In genomic region chr10:103397191-103397825, GRCh38 we compare ENCODE assay signal across 8 cellular contexts. TPM values are rescaled to one million over a fixed set of nuclear protein-coding genes. Genes with fewer than 3 reads are reported as not detected.
DNase-seq lines count a peak whose midpoint lies in the region; ATAC-seq, FAIRE-seq and TF ChIP-seq lines count a peak whose summit lies in the region.

No MANE protein-coding gene starts in this region.

- H3K27ac ChIP-seq in heart right ventricle: peak overlapping the region in 7 of 10 donors; percentile 70 to 96 (median 93)
- H3K27ac ChIP-seq in HepG2 (ENCODE audit: extremely low read length, insufficient read depth, low read length): peak overlapping the region; percentile 55
- no peak overlapping the region for H3K27ac ChIP-seq in upper lobe of right lung

- peaks cover 42% of the 10 kb centered on the region for H3K4me1 Mint-ChIP-seq in activated naive CD8-positive, alpha-beta T cell treated with anti-CD3 and anti-CD28 coated beads, Interleukin-2, amount 10 ng/mL, durations not matched to agents 7 days and 5 days

- peaks cover 18% of the 10 kb centered on the region for H3K36me3 Mint-ChIP-seq in activated naive CD8-positive, alpha-beta T cell treated with anti-CD3 and anti-CD28 coated beads, Interleukin-2, amount 10 ng/mL, durations not matched to agents 7 days and 5 days

- WGBS in heart right ventricle, 2 donors: 64 to 65% methylated on average over 19 of the region's 19 CpGs
- WGBS in HepG2 (ENCODE audit: low lambda C conversion rate): 40% methylated on average over 19 of the region's 19 CpGs

- H3K4me1 ChIP-seq in heart right ventricle (peaks cover 3 to 50% (median 44%) of the 10 kb centered on the region in 9 donors), HepG2 (ENCODE audit: insufficient read depth, low read length) (peaks cover 49% of the 10 kb centered on the region), upper lobe of right lung (peaks cover 21% of the 10 kb centered on the region)

- H3K79me2 ChIP-seq in HepG2 (ENCODE audit: insufficient read depth, low read length): peaks cover 55% of the 10 kb centered on the region

- peak overlapping the region; percentile 88 for H3K4me2 ChIP-seq in HepG2 (ENCODE audit: low read depth, low read length)

- CTCF ChIA-PET in HepG2 (lab: Yijun Ruan, JAX; ENCODE audit: low intra/inter-chr PET ratio, low total read pairs): no interaction called here

- DNase-seq in heart right ventricle: no peak
- no peak for DNase-seq in Right ventricle myocardium superior
- DNase-seq in activated naive CD8-positive, alpha-beta T cell treated with anti-CD3 and anti-CD28 coated beads, Interleukin-2, amount 10 ng/mL, durations not matched to agents 7 days and 5 days: no peak
- DNase-seq in HepG2 (ENCODE audit: low spot score): no peak
- no peak for DNase-seq in upper lobe of right lung
- no peak for DNase-seq in nucleus accumbens (lab: John Stamatoyannopoulos, UW)
- no peak for DNase-seq in NCI-H226

- no TSS peak for BruUV-seq in HepG2 (replicated peaks; lab: Mats Ljungman, UMichigan)

- peak overlapping the region; percentile 93 for H3K9ac ChIP-seq in HepG2 (ENCODE audit: insufficient read depth, low read depth, low read length)

- H3K36me3 ChIP-seq in heart right ventricle (peaks cover 0 to 63% (median 27%) of the 10 kb centered on the region in 9 donors), HepG2 (replicated peaks in 1 of 2; ENCODE audit: control insufficient read depth in 1 of 2, insufficient read depth in 2 of 2, low read length in 2 of 2) (peaks cover 9 to 35% of the 10 kb centered on the region in 2 experiments; a peak in 4 of 5 replicates), upper lobe of right lung (peaks cover 43% of the 10 kb centered on the region)

- H3K9me3 ChIP-seq in heart right ventricle (no peaks in the 10 kb centered on the region), HepG2 (ENCODE audit: low read length) (no peaks in the 10 kb centered on the region), upper lobe of right lung (no peaks in the 10 kb centered on the region)

- no peaks in the 10 kb centered on the region for H3K9me3 Mint-ChIP-seq in activated naive CD8-positive, alpha-beta T cell treated with anti-CD3 and anti-CD28 coated beads, Interleukin-2, amount 10 ng/mL, durations not matched to agents 7 days and 5 days

- no peak overlapping the region for H2AFZ ChIP-seq in HepG2 (ENCODE audit: low read length)

- H3K4me3 ChIP-seq in heart right ventricle (peak overlapping the region; percentile 80 to 98 (median 86)), HepG2 (replicated peaks in 1 of 3; ENCODE audit: insufficient read depth in 1 of 3, low read depth in 2 of 3, low read length in 3 of 3) (peak overlapping the region; percentile 71 to 94 (median 84)), upper lobe of right lung (peak overlapping the region; percentile 76)

- no peak for TF ChIP-seq CTCF in heart right ventricle (IDR thresholded peaks at IDR 0.05)
- TF ChIP-seq CTCF in HepG2 (CRISPR knock-in tag; IDR thresholded peaks at IDR 0.05): no peak
- TF ChIP-seq CTCF in upper lobe of right lung (IDR thresholded peaks at IDR 0.05): no peak

- intact Hi-C loops in heart right ventricle (cut with DNase I) (no loop called here), Right ventricle myocardium superior (cut with DNase I) (no loop called here), HepG2 (cut with micrococcal nuclease; ENCODE audit: unreplicated experiment) (no loop called here), upper lobe of right lung (cut with DNase I) (no loop called here)

- TF ChIP-seq RAD21 in HepG2 (CRISPR knock-in tag; IDR thresholded peaks at IDR 0.05): no peak

- H3K4me3 Mint-ChIP-seq in activated naive CD8-positive, alpha-beta T cell treated with anti-CD3 and anti-CD28 coated beads, Interleukin-2, amount 10 ng/mL, durations not matched to agents 7 days and 5 days: peak overlapping the region; percentile 93

- POLR2A ChIA-PET in activated naive CD8-positive, alpha-beta T cell treated with anti-CD3 and anti-CD28 coated beads, Interleukin-2, amount 10 ng/mL, durations not matched to agents 7 days and 5 days (lab: Charles Lee): interaction anchor here (1.0 to 3.2 kb wide), 6 partner anchors 8 to 158 kb away, joined by 3 to 27 read pairs (median 6); partner anchors contain the start of gene TAF5
- POLR2A ChIA-PET in HepG2 (lab: Yijun Ruan, JAX): interaction anchor here (0.8 to 1.8 kb wide), 8 partner anchors 8 to 265 kb away, joined by 3 to 10 read pairs (median 4); partner anchors contain the start of gene TAF5

- TF ChIP-seq EP300 in HepG2 (IDR thresholded peaks at IDR 0.05; ENCODE audit: low read depth in 2 of 2, low read length in 2 of 2) (no peak), HepG2 (CRISPR knock-in tag; IDR thresholded peaks at IDR 0.05; ENCODE audit: borderline replicate concordance) (no peak)

- no peaks in the 10 kb centered on the region for H3K27me3 Mint-ChIP-seq in activated naive CD8-positive, alpha-beta T cell treated with anti-CD3 and anti-CD28 coated beads, Interleukin-2, amount 10 ng/mL, durations not matched to agents 7 days and 5 days

- TF ChIP-seq POLR2A in HepG2 (IDR thresholded peaks at IDR 0.05; ENCODE audit: insufficient read depth in 1 of 2, low read depth in 2 of 2, low read length in 2 of 2): no peak

- H3K27me3 ChIP-seq in heart right ventricle (no peaks in the 10 kb centered on the region), HepG2 (ENCODE audit: control insufficient read depth in 1 of 2, insufficient read depth in 2 of 2, low read length in 2 of 2) (no peaks in the 10 kb centered on the region; a peak in 1 of 5 replicates), upper lobe of right lung (no peaks in the 10 kb centered on the region)

- no peak for FAIRE-seq in HepG2 (lab: Jason Lieb, UNC)

- peak overlapping the region; percentile 91 for H3K27ac Mint-ChIP-seq in activated naive CD8-positive, alpha-beta T cell treated with anti-CD3 and anti-CD28 coated beads, Interleukin-2, amount 10 ng/mL, durations not matched to agents 7 days and 5 days

- in situ Hi-C loops in HepG2 (cut with HindIII; ENCODE audit: extremely low pct_ligation_motif_present, low pct_unique_long_range_greater_than_20kb): no loop called here

- H4K20me1 ChIP-seq in HepG2 (ENCODE audit: insufficient read depth, low read length): no peaks in the 10 kb centered on the region

- ATAC-seq in heart right ventricle: no peak
- no peak for ATAC-seq in Right ventricle myocardium superior (ENCODE audit: poor library complexity)
- no peak for ATAC-seq in activated naive CD8-positive, alpha-beta T cell treated with anti-CD3 and anti-CD28 coated beads, Interleukin-2, amount 10 ng/mL, durations not matched to agents 7 days and 5 days (ENCODE audit: low read depth)
- ATAC-seq in HepG2: no peak
- no peak for ATAC-seq in upper lobe of right lung
- no peak for ATAC-seq in HG02840 (IDR thresholded peaks at IDR 0.05; ENCODE audit: low FRiP score, unreplicated experiment)

RNA-seq across cellular contexts. Expression of gene PDCD11, which starts 0.9 kb away (rescaled TPM):
- total RNA-seq in heart right ventricle (10 to 100 TPM in 8 of 10 donors, 1 to 10 TPM in 2; 9.4 to 16.9 (median 12.7) TPM), Right ventricle myocardium superior (10.1 TPM), HepG2 (2016; rRNA removed; fragmentation: Illumina TruSeq; extraction: Trizol) (40.3 and 52.8 TPM in 2 replicates), upper lobe of right lung (25.1 TPM)
- polyA plus RNA-seq in heart right ventricle (10 to 100 TPM; 10.9 to 15.1 TPM), HepG2 (2011; rRNA removed) (12.8 and 17.7 TPM in 2 replicates)
- 10 to 100 TPM; 45.1 to 49.9 TPM for total RNA-seq in activated naive CD8-positive, alpha-beta T cell treated with anti-CD3 and anti-CD28 coated beads, Interleukin-2, amount 10 ng/mL, durations not matched to agents 7 days and 5 days
- 27.0 and 30.8 TPM in 2 replicates for total RNA-seq in HepG2 (2016; cell fraction: cytosol; rRNA removed; fragmentation: Illumina TruSeq; extraction: Trizol; ENCODE audit: low read depth)
- 34.1 and 54.5 TPM in 2 replicates for total RNA-seq in HepG2 (2016; cell fraction: insoluble cytoplasmic fraction; rRNA removed; fragmentation: Illumina TruSeq; extraction: Trizol)
- 18.0 and 20.8 TPM in 2 replicates for total RNA-seq in HepG2 (2016; cell fraction: membrane; rRNA removed; fragmentation: Illumina TruSeq; extraction: Trizol)
- 98.0 and 102 TPM in 2 replicates for total RNA-seq in HepG2 (2016; cell fraction: nucleus; rRNA removed; fragmentation: Illumina TruSeq; extraction: Trizol)
- polyA plus RNA-seq in HepG2 (2011; cell fraction: cytosol; rRNA removed): 9.6 and 9.7 TPM in 2 replicates
- polyA plus RNA-seq in HepG2 (2011; cell fraction: nucleus; rRNA removed): 42.8 and 48.5 TPM in 2 replicates
- polyA plus RNA-seq in HepG2 (2012): 17.7 and 25.7 TPM in 2 replicates
- 3.2 and 3.6 TPM in 2 replicates for polyA plus RNA-seq in HepG2 (2016; cell fraction: cytosol; fragmentation: Illumina TruSeq; extraction: Trizol; ENCODE audit: low read depth)
- 22.1 and 22.5 TPM in 2 replicates for polyA plus RNA-seq in HepG2 (2016; cell fraction: insoluble cytoplasmic fraction; fragmentation: Illumina TruSeq; extraction: Trizol; ENCODE audit: low read depth)
- 5.0 and 5.4 TPM in 2 replicates for polyA plus RNA-seq in HepG2 (2016; cell fraction: membrane; fragmentation: Illumina TruSeq; extraction: Trizol; ENCODE audit: low read depth)
- polyA plus RNA-seq in HepG2 (2016; cell fraction: nucleus; fragmentation: Illumina TruSeq; extraction: Trizol; ENCODE audit: insufficient read depth, low read depth): 93.1 and 111 TPM in 2 replicates
- polyA minus RNA-seq in HepG2 (2011; rRNA and poly(A)+ RNA removed; ENCODE audit: low replicate concordance): 43.3 and 78.6 TPM in 2 replicates
- 18.0 and 22.6 TPM in 2 replicates for polyA minus RNA-seq in HepG2 (2011; cell fraction: cytosol; rRNA and poly(A)+ RNA removed)
- 41.7 and 65.8 TPM in 2 replicates for polyA minus RNA-seq in HepG2 (2011; cell fraction: nucleus; rRNA and poly(A)+ RNA removed)

RNA-seq across cellular contexts. Expression of gene ATP5MK, which starts 1.0 kb away (rescaled TPM):
- 1,000 to 10,000 TPM in 9 of 10 donors, 100 to 1,000 TPM in 1; 936 to 1,374 (median 1,266) TPM for total RNA-seq in heart right ventricle
- polyA plus RNA-seq in heart right ventricle: 1,000 to 10,000 TPM; 1,385 to 3,857 TPM
- total RNA-seq in Right ventricle myocardium superior: 1,162 TPM
- 100 to 1,000 TPM; 264 to 291 TPM for total RNA-seq in activated naive CD8-positive, alpha-beta T cell treated with anti-CD3 and anti-CD28 coated beads, Interleukin-2, amount 10 ng/mL, durations not matched to agents 7 days and 5 days
- 517 and 673 TPM in 2 replicates for total RNA-seq in HepG2 (2016; rRNA removed; fragmentation: Illumina TruSeq; extraction: Trizol)
- total RNA-seq in HepG2 (2016; cell fraction: cytosol; rRNA removed; fragmentation: Illumina TruSeq; extraction: Trizol; ENCODE audit: low read depth): 258 and 328 TPM in 2 replicates
- 493 and 717 TPM in 2 replicates for total RNA-seq in HepG2 (2016; cell fraction: insoluble cytoplasmic fraction; rRNA removed; fragmentation: Illumina TruSeq; extraction: Trizol)
- total RNA-seq in HepG2 (2016; cell fraction: membrane; rRNA removed; fragmentation: Illumina TruSeq; extraction: Trizol): 437 and 464 TPM in 2 replicates
- total RNA-seq in HepG2 (2016; cell fraction: nucleus; rRNA removed; fragmentation: Illumina TruSeq; extraction: Trizol): 157 and 178 TPM in 2 replicates
- polyA plus RNA-seq in HepG2 (2011; rRNA removed): 276 and 312 TPM in 2 replicates
- 160 and 250 TPM in 2 replicates for polyA plus RNA-seq in HepG2 (2011; cell fraction: cytosol; rRNA removed)
- 31.3 and 53.0 TPM in 2 replicates for polyA plus RNA-seq in HepG2 (2011; cell fraction: nucleus; rRNA removed)
- 263 and 341 TPM in 2 replicates for polyA plus RNA-seq in HepG2 (2012)
- 314 and 388 TPM in 2 replicates for polyA plus RNA-seq in HepG2 (2016; cell fraction: cytosol; fragmentation: Illumina TruSeq; extraction: Trizol; ENCODE audit: low read depth)
- polyA plus RNA-seq in HepG2 (2016; cell fraction: insoluble cytoplasmic fraction; fragmentation: Illumina TruSeq; extraction: Trizol; ENCODE audit: low read depth): 638 and 679 TPM in 2 replicates
- polyA plus RNA-seq in HepG2 (2016; cell fraction: membrane; fragmentation: Illumina TruSeq; extraction: Trizol; ENCODE audit: low read depth): 396 and 455 TPM in 2 replicates
- polyA plus RNA-seq in HepG2 (2016; cell fraction: nucleus; fragmentation: Illumina TruSeq; extraction: Trizol; ENCODE audit: insufficient read depth, low read depth): 274 and 284 TPM in 2 replicates
- polyA minus RNA-seq in HepG2 (2011; rRNA and poly(A)+ RNA removed; ENCODE audit: low replicate concordance): 11.6 and 27.9 TPM in 2 replicates
- polyA minus RNA-seq in HepG2 (2011; cell fraction: cytosol; rRNA and poly(A)+ RNA removed): 25.3 and 27.0 TPM in 2 replicates
- 14.5 and 28.2 TPM in 2 replicates for polyA minus RNA-seq in HepG2 (2011; cell fraction: nucleus; rRNA and poly(A)+ RNA removed)
- 206 TPM for total RNA-seq in upper lobe of right lung

RNA-seq across cellular contexts. Expression of gene TAF5, which starts 29.5 kb away (rescaled TPM):
- total RNA-seq in heart right ventricle (1 to 10 TPM; 1.5 to 3.8 (median 2.1) TPM), Right ventricle myocardium superior (2.7 TPM), HepG2 (2016; rRNA removed; fragmentation: Illumina TruSeq; extraction: Trizol) (8.7 and 13.6 TPM in 2 replicates), upper lobe of right lung (4.1 TPM)
- polyA plus RNA-seq in heart right ventricle (1 to 10 TPM; 1.5 to 2.2 TPM), HepG2 (2011; rRNA removed) (2.6 and 3.8 TPM in 2 replicates)
- total RNA-seq in activated naive CD8-positive, alpha-beta T cell treated with anti-CD3 and anti-CD28 coated beads, Interleukin-2, amount 10 ng/mL, durations not matched to agents 7 days and 5 days: 10 to 100 TPM; 11.6 to 12.1 TPM
- total RNA-seq in HepG2 (2016; cell fraction: cytosol; rRNA removed; fragmentation: Illumina TruSeq; extraction: Trizol; ENCODE audit: low read depth): 1.2 TPM in 2 replicates
- total RNA-seq in HepG2 (2016; cell fraction: insoluble cytoplasmic fraction; rRNA removed; fragmentation: Illumina TruSeq; extraction: Trizol): 8.2 and 11.9 TPM in 2 replicates
- total RNA-seq in HepG2 (2016; cell fraction: membrane; rRNA removed; fragmentation: Illumina TruSeq; extraction: Trizol): 2.8 and 2.9 TPM in 2 replicates
- total RNA-seq in HepG2 (2016; cell fraction: nucleus; rRNA removed; fragmentation: Illumina TruSeq; extraction: Trizol): 5.1 and 5.4 TPM in 2 replicates
- polyA plus RNA-seq in HepG2 (2011; cell fraction: cytosol; rRNA removed): 1.9 and 2.2 TPM in 2 replicates
- polyA plus RNA-seq in HepG2 (2011; cell fraction: nucleus; rRNA removed): 1.5 and 1.6 TPM in 2 replicates
- polyA plus RNA-seq in HepG2 (2012): 3.3 and 4.6 TPM in 2 replicates
- 0.42 and 0.52 TPM in 2 replicates for polyA plus RNA-seq in HepG2 (2016; cell fraction: cytosol; fragmentation: Illumina TruSeq; extraction: Trizol; ENCODE audit: low read depth)
- 10.3 and 10.8 TPM in 2 replicates for polyA plus RNA-seq in HepG2 (2016; cell fraction: insoluble cytoplasmic fraction; fragmentation: Illumina TruSeq; extraction: Trizol; ENCODE audit: low read depth)
- 1.1 and 1.3 TPM in 2 replicates for polyA plus RNA-seq in HepG2 (2016; cell fraction: membrane; fragmentation: Illumina TruSeq; extraction: Trizol; ENCODE audit: low read depth)
- polyA plus RNA-seq in HepG2 (2016; cell fraction: nucleus; fragmentation: Illumina TruSeq; extraction: Trizol; ENCODE audit: insufficient read depth, low read depth): 5.9 and 6.2 TPM in 2 replicates
- polyA minus RNA-seq in HepG2 (2011; rRNA and poly(A)+ RNA removed; ENCODE audit: low replicate concordance): 3.8 and 4.9 TPM in 2 replicates
- 3.6 and 4.0 TPM in 2 replicates for polyA minus RNA-seq in HepG2 (2011; cell fraction: cytosol; rRNA and poly(A)+ RNA removed)
- polyA minus RNA-seq in HepG2 (2011; cell fraction: nucleus; rRNA and poly(A)+ RNA removed): 3.0 and 3.5 TPM in 2 replicates

RNA-seq across cellular contexts. Expression of gene PCGF6, which starts 46.4 kb away (rescaled TPM):
- total RNA-seq in heart right ventricle: 1 to 10 TPM; 5.5 to 8.0 (median 6.5) TPM
- 1 to 10 TPM; 6.1 to 7.4 TPM for polyA plus RNA-seq in heart right ventricle
- total RNA-seq in Right ventricle myocardium superior: 5.4 TPM
- total RNA-seq in activated naive CD8-positive, alpha-beta T cell treated with anti-CD3 and anti-CD28 coated beads, Interleukin-2, amount 10 ng/mL, durations not matched to agents 7 days and 5 days: 10 to 100 TPM; 13.6 to 14.7 TPM
- total RNA-seq in HepG2 (2016; rRNA removed; fragmentation: Illumina TruSeq; extraction: Trizol): 19.4 and 24.7 TPM in 2 replicates
- 5.7 and 6.2 TPM in 2 replicates for total RNA-seq in HepG2 (2016; cell fraction: cytosol; rRNA removed; fragmentation: Illumina TruSeq; extraction: Trizol; ENCODE audit: low read depth)
- 19.8 and 24.3 TPM in 2 replicates for total RNA-seq in HepG2 (2016; cell fraction: insoluble cytoplasmic fraction; rRNA removed; fragmentation: Illumina TruSeq; extraction: Trizol)
- 9.7 and 9.9 TPM in 2 replicates for total RNA-seq in HepG2 (2016; cell fraction: membrane; rRNA removed; fragmentation: Illumina TruSeq; extraction: Trizol)
- total RNA-seq in HepG2 (2016; cell fraction: nucleus; rRNA removed; fragmentation: Illumina TruSeq; extraction: Trizol): 11.8 and 13.2 TPM in 2 replicates
- polyA plus RNA-seq in HepG2 (2011; rRNA removed): 4.5 and 5.2 TPM in 2 replicates
- polyA plus RNA-seq in HepG2 (2011; cell fraction: cytosol; rRNA removed): 2.2 and 3.7 TPM in 2 replicates
- 2.1 and 2.3 TPM in 2 replicates for polyA plus RNA-seq in HepG2 (2011; cell fraction: nucleus; rRNA removed)
- 5.9 and 9.4 TPM in 2 replicates for polyA plus RNA-seq in HepG2 (2012)
- polyA plus RNA-seq in HepG2 (2016; cell fraction: cytosol; fragmentation: Illumina TruSeq; extraction: Trizol; ENCODE audit: low read depth): 2.9 and 3.1 TPM in 2 replicates
- polyA plus RNA-seq in HepG2 (2016; cell fraction: insoluble cytoplasmic fraction; fragmentation: Illumina TruSeq; extraction: Trizol; ENCODE audit: low read depth): 20.9 and 24.5 TPM in 2 replicates
- 6.6 and 7.2 TPM in 2 replicates for polyA plus RNA-seq in HepG2 (2016; cell fraction: membrane; fragmentation: Illumina TruSeq; extraction: Trizol; ENCODE audit: low read depth)
- polyA plus RNA-seq in HepG2 (2016; cell fraction: nucleus; fragmentation: Illumina TruSeq; extraction: Trizol; ENCODE audit: insufficient read depth, low read depth): 13.5 and 14.1 TPM in 2 replicates
- polyA minus RNA-seq in HepG2 (2011; rRNA and poly(A)+ RNA removed; ENCODE audit: low replicate concordance): 1.9 and 6.4 TPM in 2 replicates
- 3.4 and 3.9 TPM in 2 replicates for polyA minus RNA-seq in HepG2 (2011; cell fraction: cytosol; rRNA and poly(A)+ RNA removed)
- 7.9 and 9.8 TPM in 2 replicates for polyA minus RNA-seq in HepG2 (2011; cell fraction: nucleus; rRNA and poly(A)+ RNA removed)
- total RNA-seq in upper lobe of right lung: 5.5 TPM

RNA-seq across cellular contexts. Expression of gene CALHM2, which starts 54.9 kb away (rescaled TPM):
- total RNA-seq in heart right ventricle: 10 to 100 TPM in 6 of 10 donors, 1 to 10 TPM in 4; 5.2 to 17.7 (median 10.9) TPM
- polyA plus RNA-seq in heart right ventricle: 10 to 100 TPM; 12.1 to 23.5 TPM
- total RNA-seq in Right ventricle myocardium superior: 11.6 TPM
- 100 to 1,000 TPM; 117 to 124 TPM for total RNA-seq in activated naive CD8-positive, alpha-beta T cell treated with anti-CD3 and anti-CD28 coated beads, Interleukin-2, amount 10 ng/mL, durations not matched to agents 7 days and 5 days
- not detected in 2 replicates for total RNA-seq in HepG2 (2016; rRNA removed; fragmentation: Illumina TruSeq; extraction: Trizol)
- total RNA-seq in HepG2 (2016; cell fraction: cytosol; rRNA removed; fragmentation: Illumina TruSeq; extraction: Trizol; ENCODE audit: low read depth): not detected in 2 replicates
- total RNA-seq in HepG2 (2016; cell fraction: insoluble cytoplasmic fraction; rRNA removed; fragmentation: Illumina TruSeq; extraction: Trizol): 0.06 TPM in 1 of 2 replicates, not detected in the other
- 0.10 TPM in 1 of 2 replicates, not detected in the other for total RNA-seq in HepG2 (2016; cell fraction: membrane; rRNA removed; fragmentation: Illumina TruSeq; extraction: Trizol)
- total RNA-seq in HepG2 (2016; cell fraction: nucleus; rRNA removed; fragmentation: Illumina TruSeq; extraction: Trizol): not detected in 2 replicates
- 0.15 TPM in 1 of 2 replicates, not detected in the other for polyA plus RNA-seq in HepG2 (2011; rRNA removed)
- 0.09 and 0.15 TPM in 2 replicates for polyA plus RNA-seq in HepG2 (2011; cell fraction: cytosol; rRNA removed)
- 0.09 and 0.19 TPM in 2 replicates for polyA plus RNA-seq in HepG2 (2011; cell fraction: nucleus; rRNA removed)
- polyA plus RNA-seq in HepG2 (2012): 0.24 and 0.43 TPM in 2 replicates
- not detected in 2 replicates for polyA plus RNA-seq in HepG2 (2016; cell fraction: cytosol; fragmentation: Illumina TruSeq; extraction: Trizol; ENCODE audit: low read depth)
- polyA plus RNA-seq in HepG2 (2016; cell fraction: insoluble cytoplasmic fraction; fragmentation: Illumina TruSeq; extraction: Trizol; ENCODE audit: low read depth): not detected in 2 replicates
- polyA plus RNA-seq in HepG2 (2016; cell fraction: membrane; fragmentation: Illumina TruSeq; extraction: Trizol; ENCODE audit: low read depth): 0.17 TPM in 1 of 2 replicates, not detected in the other
- not detected in 2 replicates for polyA plus RNA-seq in HepG2 (2016; cell fraction: nucleus; fragmentation: Illumina TruSeq; extraction: Trizol; ENCODE audit: insufficient read depth, low read depth)
- 0.24 and 3.0 TPM in 2 replicates for polyA minus RNA-seq in HepG2 (2011; rRNA and poly(A)+ RNA removed; ENCODE audit: low replicate concordance)
- polyA minus RNA-seq in HepG2 (2011; cell fraction: cytosol; rRNA and poly(A)+ RNA removed): not detected in 2 replicates
- not detected in 2 replicates for polyA minus RNA-seq in HepG2 (2011; cell fraction: nucleus; rRNA and poly(A)+ RNA removed)
- 29.4 TPM for total RNA-seq in upper lobe of right lung
